ENCODE assay signal across 1 cellular context in the genomic region with DNA sequence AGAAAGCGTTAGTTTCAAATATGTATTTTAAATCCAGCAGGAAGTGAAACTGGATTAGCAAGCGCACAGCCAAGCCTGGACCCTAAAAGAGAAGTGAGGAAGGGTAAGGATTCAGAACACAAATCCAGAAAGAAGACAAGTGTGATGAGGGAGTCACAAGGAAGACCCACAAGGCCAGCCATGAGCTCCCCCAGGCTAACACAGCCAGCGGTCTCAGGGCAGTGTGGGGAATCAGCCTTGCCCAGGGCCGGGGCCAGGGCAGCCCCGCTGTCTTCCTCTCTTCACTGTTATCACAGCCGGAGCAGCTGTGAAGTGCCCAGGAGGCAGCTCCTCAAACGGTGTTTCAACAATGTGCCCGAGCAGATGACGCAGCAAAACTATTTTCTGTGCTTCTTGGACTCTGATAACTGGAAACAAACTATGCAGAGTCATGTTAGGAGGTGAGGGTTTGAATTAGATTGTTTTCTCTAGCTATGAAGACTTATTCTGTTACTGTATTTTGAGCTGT.
TF ChIP-seq lines count a peak whose summit lies in the region.

No MANE protein-coding gene starts in this region.

TF ChIP-seq in HepG2, 621 proteins besides CTCF, POLR2A, EP300 and RAD21:
- TF ChIP-seq RFXANK (CRISPR knock-in tag; IDR thresholded peaks at IDR 0.05) (no peak), NFE2 (CRISPR knock-in tag; IDR thresholded peaks at IDR 0.05) (peak; percentile 39; the same call in 1 of the 2 replicates), NFE2L2 (IDR thresholded peaks at IDR 0.05; ENCODE audit: low read length) (peak; percentile 46; the same call in 1 of the 2 replicates), KDM5A (IDR thresholded peaks at IDR 0.05; ENCODE audit: borderline replicate concordance, low read length) (no peak), THAP11 (CRISPR knock-in tag; IDR thresholded peaks at IDR 0.05) (no peak), MAFK (conservative IDR thresholded peaks at IDR 0.05 in 1 of 2, IDR thresholded peaks at IDR 0.05 in 1 of 2; ENCODE audit: low read length in 2 of 2) (peak; percentile 53 to 76), MAFG (CRISPR knock-in tag; IDR thresholded peaks at IDR 0.05) (peak; percentile 60; the same call in 1 of the 2 replicates), MAFF (IDR thresholded peaks at IDR 0.05; ENCODE audit: low read depth, low read length) (peak; percentile 57)
- TF ChIP-seq, protein P1, sequence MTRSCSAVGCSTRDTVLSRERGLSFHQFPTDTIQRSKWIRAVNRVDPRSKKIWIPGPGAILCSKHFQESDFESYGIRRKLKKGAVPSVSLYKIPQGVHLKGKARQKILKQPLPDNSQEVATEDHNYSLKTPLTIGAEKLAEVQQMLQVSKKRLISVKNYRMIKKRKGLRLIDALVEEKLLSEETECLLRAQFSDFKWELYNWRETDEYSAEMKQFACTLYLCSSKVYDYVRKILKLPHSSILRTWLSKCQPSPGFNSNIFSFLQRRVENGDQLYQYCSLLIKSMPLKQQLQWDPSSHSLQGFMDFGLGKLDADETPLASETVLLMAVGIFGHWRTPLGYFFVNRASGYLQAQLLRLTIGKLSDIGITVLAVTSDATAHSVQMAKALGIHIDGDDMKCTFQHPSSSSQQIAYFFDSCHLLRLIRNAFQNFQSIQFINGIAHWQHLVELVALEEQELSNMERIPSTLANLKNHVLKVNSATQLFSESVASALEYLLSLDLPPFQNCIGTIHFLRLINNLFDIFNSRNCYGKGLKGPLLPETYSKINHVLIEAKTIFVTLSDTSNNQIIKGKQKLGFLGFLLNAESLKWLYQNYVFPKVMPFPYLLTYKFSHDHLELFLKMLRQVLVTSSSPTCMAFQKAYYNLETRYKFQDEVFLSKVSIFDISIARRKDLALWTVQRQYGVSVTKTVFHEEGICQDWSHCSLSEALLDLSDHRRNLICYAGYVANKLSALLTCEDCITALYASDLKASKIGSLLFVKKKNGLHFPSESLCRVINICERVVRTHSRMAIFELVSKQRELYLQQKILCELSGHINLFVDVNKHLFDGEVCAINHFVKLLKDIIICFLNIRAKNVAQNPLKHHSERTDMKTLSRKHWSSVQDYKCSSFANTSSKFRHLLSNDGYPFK (CRISPR knock-in tag; IDR thresholded peaks at IDR 0.05; ENCODE audit: borderline replicate concordance): no peak
